ENCODE assay signal across 8 cellular contexts in the genomic region with DNA sequence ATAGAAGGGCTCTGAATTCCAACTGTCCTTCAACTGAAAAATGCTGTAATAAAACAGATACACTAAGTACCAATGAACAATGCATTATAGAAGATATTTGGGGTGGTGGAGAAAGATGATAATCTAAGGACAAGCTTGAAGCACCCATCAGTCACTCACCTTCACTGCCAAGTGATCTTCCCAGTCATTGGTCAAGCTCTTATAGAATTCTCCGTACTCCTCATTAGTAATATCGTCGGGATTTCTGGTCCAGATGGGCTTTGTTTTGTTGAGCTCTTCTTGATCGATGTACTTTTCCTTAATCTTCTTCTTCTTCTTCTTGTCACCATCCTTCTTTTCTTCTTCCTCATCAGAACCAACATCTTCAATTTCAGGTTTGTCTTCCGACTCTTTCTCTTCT. TPM values are rescaled to one million over a fixed set of nuclear protein-coding genes. Genes with fewer than 3 reads are reported as not detected.
A peak's percentile ranks its signal among the peaks of the same experiment; 100 is the strongest.
DNase-seq lines count a peak whose midpoint lies in the region; ATAC-seq and TF ChIP-seq lines count a peak whose summit lies in the region.
"Not testable (repeated sequence)": the region's sequence is repeated elsewhere in the genome, so short reads cannot be mapped to it uniquely, and the experiment has no call there.

No MANE protein-coding gene starts in this region.

- peaks cover 72% of the 10 kb centered on the region for H3K36me3 Mint-ChIP-seq in GM23338 (ENCODE audit: low read depth)
- peaks cover 73% of the 10 kb centered on the region for H3K36me3 Mint-ChIP-seq in activated CD4-positive, alpha-beta T cell treated with anti-CD3 and anti-CD28 coated beads for 36 hours (ENCODE audit: low read depth)

- not testable (repeated sequence) for H3K23ac ChIP-seq in mesendoderm (ENCODE audit: low read length)

- ATAC-seq in GM23338; activated CD4-positive, alpha-beta T cell treated with anti-CD3 and anti-CD28 coated beads for 36 hours; psoas muscle: not testable (repeated sequence)

- CTCF ChIA-PET in AG04450 (lab: Charles Lee) = interaction anchor here (1.1 to 3.1 kb wide), 2 partner anchors 12 to 123 kb away, joined by 7 to 15 read pairs; no protein-coding TSS in a partner anchor
- CTCF ChIA-PET in activated CD4-positive, alpha-beta T cell treated with anti-CD3 and anti-CD28 coated beads for 36 hours (lab: Charles Lee) = interaction anchor here (1.0 to 3.1 kb wide), 2 partner anchors 13 to 377 kb away, joined by 4 to 17 read pairs; no protein-coding TSS in a partner anchor

- H2AK5ac ChIP-seq in mesendoderm (ENCODE audit: low read length) = not testable (repeated sequence)

- H3F3A ChIP-seq in GM23338 (replicated peaks; ENCODE audit: low read depth) = peaks cover 75% of the 10 kb centered on the region

- not testable (repeated sequence) for H3K56ac ChIP-seq in mesendoderm (ENCODE audit: low read length)

- not testable (repeated sequence) for H3K4ac ChIP-seq in mesendoderm (ENCODE audit: low read depth, low read length)

- not testable (repeated sequence) for H4K5ac ChIP-seq in mesendoderm (ENCODE audit: low read length)

- not testable (repeated sequence) for H2BK120ac ChIP-seq in mesendoderm (ENCODE audit: low read depth, low read length)

- H3K4me1 Mint-ChIP-seq in GM23338 = peaks cover 42% of the 10 kb centered on the region
- peaks cover 61% of the 10 kb centered on the region for H3K4me1 Mint-ChIP-seq in activated CD4-positive, alpha-beta T cell treated with anti-CD3 and anti-CD28 coated beads for 36 hours

- H3K4me3 Mint-ChIP-seq in GM23338 = peak overlapping the region; percentile 94
- H3K4me3 Mint-ChIP-seq in activated CD4-positive, alpha-beta T cell treated with anti-CD3 and anti-CD28 coated beads for 36 hours = peak overlapping the region; percentile 77

- not testable (repeated sequence) for H3K27ac Mint-ChIP-seq in GM23338
- peak overlapping the region; percentile 76 for H3K27ac Mint-ChIP-seq in activated CD4-positive, alpha-beta T cell treated with anti-CD3 and anti-CD28 coated beads for 36 hours

- no CpG with 5 or more reads among the region's 5 CpGs for WGBS in mesendoderm (ENCODE audit: extremely low coverage, insufficient coverage, low lambda C conversion rate)
- WGBS in psoas muscle, 3 donors = 79 to 89% (median 86%) methylated on average over 5 of the region's 5 CpGs

- H3K4me1 ChIP-seq in GM23338 (ENCODE audit: insufficient read depth) (peaks cover 46% of the 10 kb centered on the region), adipocyte (ENCODE audit: control insufficient read depth, insufficient read depth, low read length) (peaks cover 33% of the 10 kb centered on the region), psoas muscle (peaks cover 49% of the 10 kb centered on the region)
- not testable (repeated sequence) for H3K4me1 ChIP-seq in NT2/D1 (ENCODE audit: insufficient read depth, insufficient read length); mesendoderm (ENCODE audit: control insufficient read depth, low read depth, low read length)

- H3K79me2 ChIP-seq in GM23338 (replicated peaks; ENCODE audit: insufficient read depth) (peaks cover 48% of the 10 kb centered on the region), mesendoderm (ENCODE audit: control insufficient read depth, insufficient read depth, low read length) (peaks cover 37% of the 10 kb centered on the region)

- not testable (repeated sequence) for TF ChIP-seq CTCF in AG04450 (IDR thresholded peaks at IDR 0.05; ENCODE audit: low read depth, low read length); GM23338 (conservative IDR thresholded peaks at IDR 0.05; ENCODE audit: low read depth in 2 of 2); epithelial cell of esophagus (IDR thresholded peaks at IDR 0.05; ENCODE audit: insufficient read depth, low read depth, low read length, missing control alignments); psoas muscle (IDR thresholded peaks at IDR 0.05)

- DNase-seq in AG04450 (ENCODE audit: low read depth, low spot score); GM23338 (ENCODE audit: low spot score); NT2/D1 (ENCODE audit: low read depth, low spot score); activated CD4-positive, alpha-beta T cell treated with anti-CD3 and anti-CD28 coated beads for 36 hours; adipocyte (ENCODE audit: low read depth); epithelial cell of esophagus (ENCODE audit: low read depth); mesendoderm; psoas muscle: not testable (repeated sequence)

- POLR2A ChIA-PET in AG04450 (lab: Yijun Ruan, JAX) = not testable (repeated sequence)
- POLR2A ChIA-PET in activated CD4-positive, alpha-beta T cell treated with anti-CD3 and anti-CD28 coated beads for 36 hours (lab: Charles Lee) = interaction anchor here (0.6 kb wide), 2 partner anchors 44 to 271 kb away, joined by 3 read pairs; no protein-coding TSS in a partner anchor

- not testable (repeated sequence) for H3K9me3 Mint-ChIP-seq in GM23338; activated CD4-positive, alpha-beta T cell treated with anti-CD3 and anti-CD28 coated beads for 36 hours (ENCODE audit: low read depth)

- H3K36me3 ChIP-seq in GM23338 (ENCODE audit: insufficient read depth) (peaks cover 62% of the 10 kb centered on the region), NT2/D1 (ENCODE audit: insufficient read depth, insufficient read length, low read length) (peaks cover 68% of the 10 kb centered on the region), adipocyte (ENCODE audit: control insufficient read depth, insufficient read depth, low read length, severe bottlenecking) (peaks cover 64% of the 10 kb centered on the region), mesendoderm (ENCODE audit: control insufficient read depth, insufficient read depth, low read length) (peaks cover 29% of the 10 kb centered on the region), psoas muscle (ENCODE audit: insufficient read depth in 1 of 2, low read depth in 1 of 2) (peaks cover 24 to 65% of the 10 kb centered on the region in 2 donors)

- not testable (repeated sequence) for H3K9me2 ChIP-seq in GM23338 (ENCODE audit: insufficient read depth)

- H3K9me3 ChIP-seq in AG04450 (ENCODE audit: control insufficient read depth, insufficient read depth, low read length); NT2/D1 (ENCODE audit: insufficient read depth, low read length); adipocyte (ENCODE audit: control insufficient read depth, low read length); psoas muscle: not testable (repeated sequence)

- H2BK5ac ChIP-seq in mesendoderm (ENCODE audit: low read length) = not testable (repeated sequence)

- peaks cover 58% of the 10 kb centered on the region for H4K20me1 ChIP-seq in GM23338 (replicated peaks; ENCODE audit: insufficient read depth)

- intact Hi-C loops in activated CD4-positive, alpha-beta T cell treated with anti-CD3 and anti-CD28 coated beads for 36 hours (cut with DNase I, micrococcal nuclease) = loop anchor here (5.0 to 10.0 kb wide), 2 partner anchors 62 to 1710 kb away; a partner anchor contains a TSS
- intact Hi-C loops in psoas muscle (cut with DNase I) = not testable (repeated sequence)

- peak overlapping the region; percentile 98 for H3K4me2 ChIP-seq in GM23338
- H3K4me2 ChIP-seq in mesendoderm (ENCODE audit: low read length) = peak overlapping the region; percentile 63

- not testable (repeated sequence) for H3K27me3 ChIP-seq in AG04450 (ENCODE audit: control insufficient read depth, insufficient read depth, low read length); GM23338 (ENCODE audit: insufficient read depth); NT2/D1 (ENCODE audit: insufficient read depth, insufficient read length); adipocyte (replicated peaks; ENCODE audit: control insufficient read depth, insufficient read depth, low read length); mesendoderm (ENCODE audit: insufficient read depth, low read length, poor library complexity); psoas muscle (ENCODE audit: insufficient read depth in 3 of 3, low read length in 2 of 3)

- H2BK15ac ChIP-seq in mesendoderm (replicated peaks; ENCODE audit: low read depth) = not testable (repeated sequence)

- H2AFZ ChIP-seq in GM23338 = not testable (repeated sequence)

- H3K18ac ChIP-seq in mesendoderm (ENCODE audit: low read length) = not testable (repeated sequence)

- H3K27me3 Mint-ChIP-seq in GM23338 (ENCODE audit: insufficient read depth, low read depth, poor library complexity) = peaks cover 19% of the 10 kb centered on the region
- not testable (repeated sequence) for H3K27me3 Mint-ChIP-seq in activated CD4-positive, alpha-beta T cell treated with anti-CD3 and anti-CD28 coated beads for 36 hours

- not testable (repeated sequence) for H3K9ac ChIP-seq in NT2/D1 (ENCODE audit: insufficient read length, low read depth)
- H3K9ac ChIP-seq in adipocyte (ENCODE audit: low read length) (peak overlapping the region; percentile 91), mesendoderm (ENCODE audit: low read length) (peak overlapping the region; percentile 73)

- not testable (repeated sequence) for H4K8ac ChIP-seq in mesendoderm (ENCODE audit: low read depth, low read length)

- not testable (repeated sequence) for H3K27ac ChIP-seq in AG04450 (ENCODE audit: low read depth, low read length); mesendoderm (ENCODE audit: low read depth, low read length); psoas muscle
- peak overlapping the region; percentile 40 for H3K27ac ChIP-seq in GM23338 (ENCODE audit: low read depth)

- H3K4me3 ChIP-seq in AG04450 (ENCODE audit: low read depth, low read length) (peak overlapping the region; percentile 83; the same call in 1 of the 2 replicates), GM23338 (peak overlapping the region; percentile 83), NT2/D1 (ENCODE audit: insufficient read length, low read depth) (peak overlapping the region; percentile 76), epithelial cell of esophagus (ENCODE audit: low read length) (peak overlapping the region; percentile 73), psoas muscle (peak overlapping the region; percentile 80)
- not testable (repeated sequence) for H3K4me3 ChIP-seq in adipocyte (ENCODE audit: low read length); mesendoderm (ENCODE audit: low read length)

- peaks cover 11% of the 10 kb centered on the region for H3K79me1 ChIP-seq in mesendoderm (ENCODE audit: low read length)

RNA-seq across cellular contexts. Expression of a gene that starts 2.3 kb away (rescaled TPM):
- polyA plus RNA-seq in AG04450 (2011; rRNA removed) = 543 and 822 TPM in 2 replicates
- 356 and 425 TPM in 2 replicates for polyA minus RNA-seq in AG04450 (2011; rRNA and poly(A)+ RNA removed)
- 1,401 and 1,576 TPM in 2 replicates for total RNA-seq in GM23338 (2014; rRNA removed; shearing (Covaris generic))
- 1,677 and 2,107 TPM in 2 replicates for polyA plus RNA-seq in GM23338 (2016; fragmentation: Nextera tagmentation; extraction: Ambion mirVana)
- 1,000 to 10,000 TPM; 1,344 to 1,372 TPM for total RNA-seq in activated CD4-positive, alpha-beta T cell treated with anti-CD3 and anti-CD28 coated beads for 36 hours
- polyA plus RNA-seq in mesendoderm (2013, experiment 1 of 2) = 1,232 TPM
- polyA plus RNA-seq in mesendoderm (2013, experiment 2 of 2) = 1,230 TPM
- 100 to 1,000 TPM; 398 to 659 (median 540) TPM for total RNA-seq in psoas muscle
- polyA plus RNA-seq in psoas muscle = 1,000 to 10,000 TPM in 1 of 3 donors, 100 to 1,000 TPM in 2; 523 to 1,480 (median 614) TPM

RNA-seq across cellular contexts. Expression of a gene that starts 55.2 kb away (rescaled TPM):
- polyA plus RNA-seq in AG04450 (2011; rRNA removed) (14.2 and 16.6 TPM in 2 replicates), GM23338 (2016; fragmentation: Nextera tagmentation; extraction: Ambion mirVana) (17.0 and 17.9 TPM in 2 replicates), psoas muscle (10 to 100 TPM; 11.4 to 20.6 (median 11.9) TPM)
- polyA minus RNA-seq in AG04450 (2011; rRNA and poly(A)+ RNA removed) = 32.7 and 35.1 TPM in 2 replicates
- 21.0 and 24.6 TPM in 2 replicates for total RNA-seq in GM23338 (2014; rRNA removed; shearing (Covaris generic))
- 10 to 100 TPM; 18.2 to 24.8 TPM for total RNA-seq in activated CD4-positive, alpha-beta T cell treated with anti-CD3 and anti-CD28 coated beads for 36 hours
- polyA plus RNA-seq in mesendoderm (2013, experiment 1 of 2) = 15.4 TPM
- polyA plus RNA-seq in mesendoderm (2013, experiment 2 of 2) = 14.5 TPM
- 10 to 100 TPM; 18.3 to 26.8 (median 22.3) TPM for total RNA-seq in psoas muscle
